ENCODE assay signal across 2 cellular contexts in genomic region chr1:165645654-165646366, GRCh38.
TF ChIP-seq lines count a peak whose summit lies in the region.

No MANE protein-coding gene starts in this region.

TF ChIP-seq in SK-N-SH treated with all-trans-retinoic acid at 6 μM for 48 hours, 23 proteins besides CTCF, POLR2A, EP300 and RAD21 (continued from another document):
- TF ChIP-seq CREB5 (CRISPR knock-in tag; IDR thresholded peaks at IDR 0.05; ENCODE audit: low read depth): no peak
- TF ChIP-seq TCF4 (CRISPR knock-in tag; IDR thresholded peaks at IDR 0.05; ENCODE audit: borderline replicate concordance): no peak
- no peak for TF ChIP-seq CSDC2 (CRISPR knock-in tag; IDR thresholded peaks at IDR 0.05)
- no peak for TF ChIP-seq BACH2 (CRISPR knock-in tag; IDR thresholded peaks at IDR 0.05; ENCODE audit: borderline replicate concordance)
- no peak for TF ChIP-seq SNAI2 (CRISPR knock-in tag; IDR thresholded peaks at IDR 0.05)
- no peak for TF ChIP-seq ESRRG (CRISPR knock-in tag; IDR thresholded peaks at IDR 0.05)
- TF ChIP-seq GLIS3 (CRISPR knock-in tag; IDR thresholded peaks at IDR 0.05): no peak
- no peak for TF ChIP-seq PPARA (CRISPR knock-in tag; IDR thresholded peaks at IDR 0.05; ENCODE audit: borderline replicate concordance)
- no peak for TF ChIP-seq TSHZ2 (CRISPR knock-in tag; IDR thresholded peaks at IDR 0.05)
- TF ChIP-seq ZFP3 (CRISPR knock-in tag; IDR thresholded peaks at IDR 0.05): no peak
- TF ChIP-seq RARB (CRISPR knock-in tag; IDR thresholded peaks at IDR 0.05): no peak
- no peak for TF ChIP-seq PATZ1 (CRISPR knock-in tag; IDR thresholded peaks at IDR 0.05; ENCODE audit: borderline replicate concordance)

TF ChIP-seq in SK-N-SH, 30 proteins besides CTCF, POLR2A, EP300 and RAD21 (continued from another document):
- no peak for TF ChIP-seq MEF2A (IDR thresholded peaks at IDR 0.05; ENCODE audit: borderline replicate concordance, low read depth)
- TF ChIP-seq TEAD4 (IDR thresholded peaks at IDR 0.05; ENCODE audit: borderline replicate concordance, insufficient read depth): no peak
- TF ChIP-seq JUND (IDR thresholded peaks at IDR 0.05): no peak
- TF ChIP-seq GATA2 (CRISPR knock-in tag; IDR thresholded peaks at IDR 0.05): no peak
- TF ChIP-seq FOXJ3 (CRISPR knock-in tag; IDR thresholded peaks at IDR 0.05): no peak
- TF ChIP-seq PBX3 (IDR thresholded peaks at IDR 0.05): no peak
- TF ChIP-seq TAF1 (IDR thresholded peaks at IDR 0.05; ENCODE audit: borderline replicate concordance, low read depth, low read length): no peak
